ENCODE assay signal across 8 cellular contexts in genomic region chr11:33734441-33735165, GRCh38. TPM values are rescaled to one million over a fixed set of nuclear protein-coding genes. Genes with fewer than 3 reads are reported as not detected.
DNase-seq lines count a peak whose midpoint lies in the region; ATAC-seq and TF ChIP-seq lines count a peak whose summit lies in the region.

No MANE protein-coding gene starts in this region.

- H3K27me3 ChIP-seq in HAP-1 (ENCODE audit: low read depth), result no peaks in the 10 kb centered on the region
- no peaks in the 10 kb centered on the region for H3K27me3 ChIP-seq in SJSA1 (replicated peaks)
- no peaks in the 10 kb centered on the region for H3K27me3 ChIP-seq in fibroblast of lung (ENCODE audit: control insufficient read depth, insufficient read depth, low read length)
- no peaks in the 10 kb centered on the region for H3K27me3 ChIP-seq in ovary

- no peak for TF ChIP-seq POLR2A in ovary (IDR thresholded peaks at IDR 0.05)

- peak overlapping the region; percentile 93 for H3K9ac ChIP-seq in fibroblast of lung (ENCODE audit: insufficient read depth, low read length)

- H3K9me3 ChIP-seq in HAP-1 (no peaks in the 10 kb centered on the region), SJSA1 (replicated peaks) (peaks cover 2% of the 10 kb centered on the region; the same call in 1 of the 2 replicates), fibroblast of lung (ENCODE audit: control insufficient read depth, insufficient read depth, low read depth, low read length) (no peaks in the 10 kb centered on the region), ovary (no peaks in the 10 kb centered on the region)

- intact Hi-C loops in ovary (cut with DNase I), result no loop called here

- H2AFZ ChIP-seq in fibroblast of lung (ENCODE audit: low read length), result no peak overlapping the region

- peak overlapping the region; percentile 81 for H3K4me3 ChIP-seq in HAP-1
- H3K4me3 ChIP-seq in SJSA1, result peak overlapping the region; percentile 87
- peak overlapping the region; percentile 91 to 97 (median 96) for H3K4me3 ChIP-seq in fibroblast of lung (replicated peaks in 1 of 4; ENCODE audit: control extremely low read depth in 1 of 4, insufficient read depth in 1 of 4, low read depth in 3 of 4, low read length in 4 of 4)
- H3K4me3 ChIP-seq in ovary, result peak overlapping the region; percentile 89

- peaks cover 8% of the 10 kb centered on the region for H3K36me3 ChIP-seq in HAP-1 (replicated peaks)
- peaks cover 60% of the 10 kb centered on the region for H3K36me3 ChIP-seq in SJSA1
- peaks cover 7% of the 10 kb centered on the region for H3K36me3 ChIP-seq in fibroblast of lung (ENCODE audit: control insufficient read depth, insufficient read depth, low read length)
- no peaks in the 10 kb centered on the region for H3K36me3 ChIP-seq in ovary

- H3K79me2 ChIP-seq in fibroblast of lung (ENCODE audit: control insufficient read depth, insufficient read depth, low read length), result peaks cover 66% of the 10 kb centered on the region

- H3K27ac ChIP-seq in SJSA1 (peak overlapping the region; percentile 91), fibroblast of lung (ENCODE audit: insufficient read depth, low read length) (peak overlapping the region; percentile 94), ovary (peak overlapping the region in 1 of 2 donors; percentile 74)

- TF ChIP-seq EP300 in ovary (IDR thresholded peaks at IDR 0.05), result no peak

- no peak for ATAC-seq in GM21786 (IDR thresholded peaks at IDR 0.05; ENCODE audit: unreplicated experiment)

- in situ Hi-C loops in HAP-1 (cut with MboI; ENCODE audit: low sequenced_read_pairs), result no loop called here

- H4K20me1 ChIP-seq in fibroblast of lung (ENCODE audit: control insufficient read depth, extremely low read depth, insufficient read depth, low read length), result no peaks in the 10 kb centered on the region

- DNase-seq in HAP-1 (ENCODE audit: low spot score in 2 of 2) (no peak), SJSA1 (ENCODE audit: low read depth in 1 of 2, low spot score in 2 of 2) (peak in 1 of 2 experiments; percentile 30), fibroblast of lung (ENCODE audit: low read depth in 2 of 2) (peak; percentile 65 to 75), ovary (peak in 1 of 5 donors; percentile 43), COLO668 (lab: John Stamatoyannopoulos, UW; ENCODE audit: unreplicated experiment) (no peak), T1000 (lab: John Stamatoyannopoulos, UW) (no peak)
- DNase-seq in activated CD4-positive, alpha-beta T cell treated with anti-CD3 and anti-CD28 coated beads for 48 hours, result no peak

- H3K4me1 ChIP-seq in HAP-1 (peaks cover 11% of the 10 kb centered on the region), SJSA1 (replicated peaks) (peaks cover 44% of the 10 kb centered on the region), fibroblast of lung (ENCODE audit: control insufficient read depth, extremely low read depth, insufficient read depth, low read length) (peaks cover 25% of the 10 kb centered on the region), ovary (ENCODE audit: insufficient read depth) (peaks cover 6% of the 10 kb centered on the region)

- TF ChIP-seq CTCF in fibroblast of lung (conservative IDR thresholded peaks at IDR 0.05 in 1 of 2, IDR thresholded peaks at IDR 0.05 in 1 of 2; ENCODE audit: low read depth in 1 of 2, low read length in 2 of 2) (no peak), ovary (IDR thresholded peaks at IDR 0.05) (no peak)

- peak overlapping the region; percentile 77 for H3K4me2 ChIP-seq in fibroblast of lung (ENCODE audit: extremely low read depth, insufficient read depth, low read length)

- WGBS in ovary, 3 donors, result 13 to 19% (median 16%) methylated on average over 10 of the region's 10 CpGs

RNA-seq across cellular contexts. Expression of gene CD59, which starts 1.6 kb away (rescaled TPM):
- 445 and 468 TPM in 2 replicates for total RNA-seq in SJSA1 (2014; rRNA removed; shearing (Covaris generic))
- total RNA-seq in fibroblast of lung, result 209 and 380 TPM in 2 replicates
- polyA plus RNA-seq in fibroblast of lung, result 1,165 and 1,404 TPM in 2 replicates
- 928 and 1,205 TPM in 2 replicates for polyA plus RNA-seq in fibroblast of lung (2012)
- polyA minus RNA-seq in fibroblast of lung (ENCODE audit: low replicate concordance), result 662 and 789 TPM in 2 replicates
- total RNA-seq in ovary, result 100 to 1,000 TPM in 6 of 7 donors, 10 to 100 TPM in 1; 73.0 to 394 (median 288) TPM
- 100 to 1,000 TPM; 199 to 807 TPM for polyA plus RNA-seq in ovary

RNA-seq across cellular contexts. Expression of gene C11orf91, which starts 34.0 kb away (rescaled TPM):
- not detected in 2 replicates for total RNA-seq in SJSA1 (2014; rRNA removed; shearing (Covaris generic))
- total RNA-seq in fibroblast of lung (not detected in 2 replicates), ovary (under 1 TPM in 1 of 7 donors, not detected in 6; 0.61 TPM)
- polyA plus RNA-seq in fibroblast of lung (0.12 TPM in 1 of 2 replicates, not detected in the other), ovary (not detected)
- polyA plus RNA-seq in fibroblast of lung (2012), result not detected in 2 replicates
- polyA minus RNA-seq in fibroblast of lung (ENCODE audit: low replicate concordance), result not detected in 2 replicates

RNA-seq across cellular contexts. Expression of gene FBXO3, which starts 39.7 kb away (rescaled TPM):
- total RNA-seq in SJSA1 (2014; rRNA removed; shearing (Covaris generic)), result 31.9 and 46.2 TPM in 2 replicates
- total RNA-seq in fibroblast of lung (27.2 and 28.7 TPM in 2 replicates), ovary (10 to 100 TPM; 30.0 to 43.0 (median 34.3) TPM)
- polyA plus RNA-seq in fibroblast of lung (39.6 and 46.2 TPM in 2 replicates), ovary (10 to 100 TPM; 25.2 to 33.2 TPM)
- 18.2 and 18.7 TPM in 2 replicates for polyA plus RNA-seq in fibroblast of lung (2012)
- polyA minus RNA-seq in fibroblast of lung (ENCODE audit: low replicate concordance), result 5.1 and 6.0 TPM in 2 replicates

Comparison
In these comparisons a context has a peak if more than half of its experiments do, and no peak if none do; other contexts are left out.
1. DNase-seq: peak in fibroblast of lung (2 of 2); none in HAP-1 (0 of 2), COLO668 (single experiment), T1000 (single experiment) and activated CD4-positive, alpha-beta T cell treated with anti-CD3 and anti-CD28 coated beads for 48 hours (single experiment).
2. Peak in every context shown above with its lines, with median percentiles within 50 percentile points of each other: H3K4me3 ChIP-seq.